Comparison of ENCODE assay signal across 23 cellular contexts in the genomic region with DNA sequence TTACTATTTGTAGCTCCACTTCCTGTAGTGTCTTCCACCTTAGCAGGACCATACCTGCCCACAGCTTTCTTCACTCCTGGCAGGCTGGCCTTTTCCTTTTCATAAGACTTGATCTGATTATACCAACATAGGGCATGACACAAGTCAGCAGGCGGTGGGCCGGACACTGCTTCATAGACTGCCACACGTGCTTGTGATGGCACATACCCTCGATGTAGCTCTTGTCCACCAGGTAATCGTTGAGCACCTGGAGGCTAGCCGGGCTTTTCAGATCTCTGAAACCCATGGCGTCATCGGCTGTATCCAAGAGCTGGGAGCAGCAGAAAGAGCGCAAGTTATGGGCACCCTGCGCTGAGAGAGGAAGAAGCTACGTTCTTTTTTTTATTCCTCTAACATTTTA.
"Had no signal": no experiment of that assay in that cellular context is flagged by ENCODE, and none has a peak within 500 bp of the region (broad histone marks: within the 10 kb centered on the region; RNA-seq: fewer than 3 reads in every experiment).

No MANE protein-coding gene starts in this region.

- H3K4me3 ChIP-seq: coronary artery, dorsolateral prefrontal cortex, esophagus muscularis mucosa, gastroesophageal sphincter, heart left ventricle, hepatocyte, lower lobe of right lung, mucosa of descending colon had no signal

- FAIRE-seq: colon, endometrium, frontal cortex, kidney had no signal

- H3K4me1 ChIP-seq: foreskin keratinocyte had no signal

- H3K9me3 Mint-ChIP-seq: mesothelial cell of epicardium had no signal

- H3K36me3 ChIP-seq: esophagus muscularis mucosa, gastroesophageal sphincter, heart left ventricle, lower lobe of right lung had no signal

- ATAC-seq: foreskin keratinocyte, gastroesophageal sphincter, heart left ventricle, left colon, left lobe of liver, left ventricle myocardium superior, lower lobe of right lung, mucosa of descending colon had no signal

- H3K79me2 ChIP-seq: hepatocyte had no signal

- H3K9me3 ChIP-seq: esophagus muscularis mucosa, gastroesophageal sphincter, heart left ventricle, lower lobe of right lung, mucosa of descending colon had no signal

- H3K4me3 Mint-ChIP-seq: naive B cell had no signal

- H3K27ac ChIP-seq: coronary artery, dorsolateral prefrontal cortex, esophagus muscularis mucosa, foreskin keratinocyte, gastroesophageal sphincter, heart left ventricle, hepatocyte, lower lobe of right lung had no signal

- H2AFZ ChIP-seq: hepatocyte had no signal

- H3K27me3 ChIP-seq: hepatocyte had no signal

- DNase-seq: dermis blood vessel endothelial cell; dorsolateral prefrontal cortex; effector CD4-positive, alpha-beta T cell; effector memory CD4-positive, alpha-beta T cell; heart left ventricle; islet precursor cell; kidney; left colon; left ventricle myocardium superior; lower lobe of right lung; mesenchymal stem cell; mucosa of descending colon; naive B cell had no signal

- H3K27ac Mint-ChIP-seq: mesothelial cell of epicardium, naive B cell had no signal

- H3K36me3 Mint-ChIP-seq: mesothelial cell of epicardium had no signal

- H3K4me2 ChIP-seq: hepatocyte had no signal
